In genomic region chr2:151904807-151905206, GRCh38 we compare ENCODE assay signal across 24 cellular contexts.
A peak's percentile ranks its signal among the peaks of the same experiment; 100 is the strongest.
DNase-seq lines count a peak whose midpoint lies in the region; ATAC-seq and TF ChIP-seq lines count a peak whose summit lies in the region.
"Had no signal": no experiment of that assay in that cellular context is flagged by ENCODE, and none has a peak within 500 bp of the region (broad histone marks: within the 10 kb centered on the region; RNA-seq: fewer than 3 reads in every experiment).

No MANE protein-coding gene starts in this region.

- H3K36me3 ChIP-seq in left ventricle myocardium inferior (no peaks in the 10 kb centered on the region), OCI-LY3 (replicated peaks; ENCODE audit: low read depth, low read length) (no peaks in the 10 kb centered on the region), skeletal muscle tissue (ENCODE audit: control insufficient read depth in 3 of 3, insufficient read depth in 3 of 3, low read length in 3 of 3) (no peaks in the 10 kb centered on the region)
- H3K36me3 ChIP-seq: breast epithelium, neural progenitor cell, prostate gland, WERI-Rb-1 had no signal

- H3K9ac ChIP-seq in OCI-LY3 (ENCODE audit: low read length) (no peak overlapping the region), skeletal muscle tissue (ENCODE audit: low read depth in 1 of 3, low read length in 3 of 3) (no peak overlapping the region)
- H3K9ac ChIP-seq: neural progenitor cell had no signal

- H3K27ac ChIP-seq in left ventricle myocardium inferior (replicated peaks) (no peak overlapping the region), OCI-LY3 (ENCODE audit: low read length) (no peak overlapping the region), skeletal muscle tissue (ENCODE audit: low read depth, low read length) (peak overlapping the region; percentile 86)
- H3K27ac ChIP-seq: breast epithelium, neural progenitor cell, prostate gland, WERI-Rb-1 had no signal

- peaks cover 32% of the 10 kb centered on the region for H3K4me1 ChIP-seq in left ventricle myocardium inferior
- peaks cover 27% of the 10 kb centered on the region for H3K4me1 ChIP-seq in OCI-LY3 (ENCODE audit: low read length)
- H3K4me1 ChIP-seq in skeletal muscle tissue (ENCODE audit: control insufficient read depth in 3 of 3, insufficient read depth in 3 of 3, low read length in 3 of 3), result peaks cover 21 to 33% (median 31%) of the 10 kb centered on the region in 3 donors
- H3K4me1 ChIP-seq: breast epithelium, prostate gland had no signal

- DNase-seq in Right ventricle myocardium inferior (ENCODE audit: missing footprints) (no peak), left ventricle myocardium inferior (no peak), left lobe of liver (ENCODE audit: low spot score) (no peak), COLO829 (ENCODE audit: low spot score) (no peak), erythroblast (lab: John Stamatoyannopoulos, UW) (no peak)
- DNase-seq: activated CD4-positive, alpha-beta T cell treated with anti-CD3 and anti-CD28 coated beads, Interleukin-2, amount 10 ng/mL, durations not matched to agents 24 days and 14 days; activated CD8-positive, alpha-beta memory T cell treated with anti-CD3 and anti-CD28 coated beads, Interleukin-2, amount 10 ng/mL, durations not matched to agents 7 days and 5 days; activated naive CD4-positive, alpha-beta T cell treated with anti-CD3 and anti-CD28 coated beads for 36 hours; activated T-cell treated with anti-CD3 and anti-CD28 coated beads, Interleukin-2, amount 50 U/mL, for 72 hours; COR-L47; DMS79 treated with DMSO at 0.1 percent for 48 hours; NCI-H1092 treated with DMSO at 0.1 percent for 48 hours; NCI-H2029; NCI-H226; stimulated activated CD4-positive, alpha-beta T cell treated with anti-CD3 and anti-CD28 coated beads, Interleukin-1b, Interleukin-23, amount 100 ng/mL, for 48 hours; T-helper 2 cell; WERI-Rb-1 had no signal

- H3K9me3 ChIP-seq in left ventricle myocardium inferior (replicated peaks) (no peaks in the 10 kb centered on the region), OCI-LY3 (ENCODE audit: insufficient read depth, low read length) (no peaks in the 10 kb centered on the region), skeletal muscle tissue (ENCODE audit: control insufficient read depth in 3 of 3, low read length in 3 of 3) (no peaks in the 10 kb centered on the region)
- H3K9me3 ChIP-seq: breast epithelium, prostate gland had no signal

- TF ChIP-seq CTCF in left ventricle myocardium inferior (IDR thresholded peaks at IDR 0.05; ENCODE audit: borderline replicate concordance), result no peak
- TF ChIP-seq CTCF in OCI-LY3 (IDR thresholded peaks at IDR 0.05; ENCODE audit: low read depth, low read length), result no peak

- H3K4me3 ChIP-seq in left ventricle myocardium inferior (no peak overlapping the region), OCI-LY3 (ENCODE audit: low read length) (no peak overlapping the region), skeletal muscle tissue (ENCODE audit: low read length in 3 of 3) (no peak overlapping the region)
- H3K4me3 ChIP-seq: breast epithelium, neural progenitor cell, prostate gland, skin epidermis had no signal

- H3K79me2 ChIP-seq in OCI-LY3 (ENCODE audit: low read length), result no peaks in the 10 kb centered on the region

- no peaks in the 10 kb centered on the region for H3K27me3 ChIP-seq in left ventricle myocardium inferior (ENCODE audit: low read depth)
- peaks cover 20% of the 10 kb centered on the region for H3K27me3 ChIP-seq in OCI-LY3 (ENCODE audit: low read depth, low read length)
- H3K27me3 ChIP-seq in skeletal muscle tissue (ENCODE audit: control insufficient read depth in 3 of 3, insufficient read depth in 3 of 3, low read length in 3 of 3), result no peaks in the 10 kb centered on the region
- H3K27me3 ChIP-seq: breast epithelium, neural progenitor cell had no signal

- peak overlapping the region; percentile 43 for H3K4me2 ChIP-seq in OCI-LY3 (ENCODE audit: low read length)
- H3K4me2 ChIP-seq: neural progenitor cell had no signal

- no peak overlapping the region for H2AFZ ChIP-seq in OCI-LY3 (ENCODE audit: low read depth, low read length)
- H2AFZ ChIP-seq: neural progenitor cell had no signal

- TF ChIP-seq POLR2A in erythroblast (IDR thresholded peaks at IDR 0.05; ENCODE audit: low read length), result no peak

- intact Hi-C loops in Right ventricle myocardium inferior (cut with DNase I) (no loop called here), left ventricle myocardium inferior (cut with micrococcal nuclease) (no loop called here)

- H4K20me1 ChIP-seq in OCI-LY3 (ENCODE audit: insufficient read depth, low read length), result no peaks in the 10 kb centered on the region

- ATAC-seq in Right ventricle myocardium inferior, result peak; percentile 28
- ATAC-seq in left lobe of liver, result peak; percentile 71
- ATAC-seq in GM21528 (IDR thresholded peaks at IDR 0.05; ENCODE audit: low FRiP score, unreplicated experiment), result no peak
- ATAC-seq: activated CD8-positive, alpha-beta memory T cell treated with anti-CD3 and anti-CD28 coated beads, Interleukin-2, amount 10 ng/mL, durations not matched to agents 7 days and 5 days; activated T-cell treated with anti-CD3 and anti-CD28 coated beads, Interleukin-2, amount 50 U/mL, for 72 hours had no signal
